9 cellular contexts compared by ENCODE assay signal in the genomic region with DNA sequence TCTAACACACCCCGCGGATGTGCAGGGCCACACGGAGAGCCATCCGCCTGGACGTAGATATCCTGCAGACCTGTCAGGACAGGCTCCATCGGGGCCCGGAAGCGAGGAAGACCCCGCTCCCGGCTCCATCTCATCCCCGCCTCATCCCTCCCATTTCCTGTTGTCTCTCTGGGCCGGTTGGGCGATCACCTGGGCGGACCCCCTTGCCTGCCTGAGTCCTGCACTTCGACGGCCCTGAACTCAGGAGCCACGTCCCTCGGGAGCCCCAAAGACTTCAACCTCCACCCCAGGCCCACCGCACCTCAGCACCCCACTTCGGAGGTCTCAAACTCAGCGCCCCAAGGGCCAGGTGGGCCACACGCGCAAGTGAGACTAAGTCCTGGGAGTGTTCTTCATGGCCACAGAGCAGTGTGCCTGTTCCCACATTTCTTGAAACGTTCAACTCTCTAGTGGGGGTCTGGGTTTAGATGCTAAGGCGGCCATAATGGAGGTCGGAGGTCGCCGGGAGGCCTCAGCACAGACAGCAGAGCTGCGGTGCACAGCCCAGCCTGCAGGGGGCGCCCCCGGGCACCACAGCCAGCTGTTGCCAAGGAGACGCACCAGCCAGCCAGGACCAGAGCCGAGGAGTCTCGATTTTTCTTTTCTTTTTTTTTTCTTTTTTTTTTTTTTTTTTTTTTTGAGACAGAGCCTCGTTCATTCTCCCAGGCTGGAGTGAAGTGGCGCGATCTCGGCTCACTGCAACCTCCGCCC. TPM values are rescaled to one million over a fixed set of nuclear protein-coding genes. Genes with fewer than 3 reads are reported as not detected.
DNase-seq lines count a peak whose midpoint lies in the region; ATAC-seq and TF ChIP-seq lines count a peak whose summit lies in the region.
"Had no signal": no experiment of that assay in that cellular context is flagged by ENCODE, and none has a peak within 500 bp of the region (broad histone marks: within the 10 kb centered on the region; RNA-seq: fewer than 3 reads in every experiment).

No MANE protein-coding gene starts in this region.

- no peak for TF ChIP-seq POLR2A in thyroid gland (IDR thresholded peaks at IDR 0.05)

- H3K4me3 ChIP-seq in GM12864 (ENCODE audit: low read depth, low read length) (no peak overlapping the region), thyroid gland (replicated peaks in 1 of 3) (no peak overlapping the region)

- peak; percentile 78 for TF ChIP-seq CTCF in GM12864 (IDR thresholded peaks at IDR 0.05; ENCODE audit: low read depth, low read length, missing control alignments)
- peak in 3 of 6 experiments; percentile 10 to 21 (median 15) for TF ChIP-seq CTCF in thyroid gland (IDR thresholded peaks at IDR 0.05)

- no peaks in the 10 kb centered on the region for H3K9me3 ChIP-seq in thyroid gland

- H3K27ac Mint-ChIP-seq in activated T-cell treated with anti-CD3 and anti-CD28 coated beads, Interleukin-2, amount 50 U/mL, for 72 hours, result no peak overlapping the region
- H3K27ac Mint-ChIP-seq: activated B cell treated with CpG ODN at 0.5 μM for 24 hours had no signal

- intact Hi-C loops in thyroid gland (cut with DNase I), result no loop called here

- no peak for DNase-seq in GM12864 (ENCODE audit: low read depth)
- DNase-seq in NCI-H69 (lab: John Stamatoyannopoulos, UW), result peak; percentile 45
- peak; percentile 60 to 72 for DNase-seq in activated T-cell treated with anti-CD3 and anti-CD28 coated beads, Interleukin-2, amount 50 U/mL, for 72 hours
- DNase-seq in hepatic stellate cell (ENCODE audit: low spot score), result peak; percentile 89
- DNase-seq in stimulated activated CD8-positive, alpha-beta memory T cell treated with anti-CD3 and anti-CD28 coated beads, Interleukin-15, amount 100 ng/mL, for 24 hours (ENCODE audit: low read depth), result peak; percentile 26
- DNase-seq in thyroid gland, result no peak
- DNase-seq in LoVo (ENCODE audit: low spot score), result no peak
- DNase-seq: activated B cell treated with CpG ODN at 0.5 μM for 24 hours had no signal

- no peaks in the 10 kb centered on the region for H3K36me3 Mint-ChIP-seq in activated T-cell treated with anti-CD3 and anti-CD28 coated beads, Interleukin-2, amount 50 U/mL, for 72 hours (ENCODE audit: insufficient read depth in 2 of 2)

- H3K27me3 ChIP-seq in thyroid gland, result no peaks in the 10 kb centered on the region

- no peaks in the 10 kb centered on the region for H3K9me3 Mint-ChIP-seq in activated T-cell treated with anti-CD3 and anti-CD28 coated beads, Interleukin-2, amount 50 U/mL, for 72 hours
- H3K9me3 Mint-ChIP-seq: activated B cell treated with CpG ODN at 0.5 μM for 24 hours had no signal

- WGBS in thyroid gland, 2 donors, result 87% methylated on average over 29 to 35 of the region's 39 CpGs

- ATAC-seq in activated T-cell treated with anti-CD3 and anti-CD28 coated beads, Interleukin-2, amount 50 U/mL, for 72 hours (replicated peaks in 1 of 2), result peak; percentile 32 to 52
- no peak for ATAC-seq in GM21381 (IDR thresholded peaks at IDR 0.05; ENCODE audit: unreplicated experiment)

- H3K27me3 Mint-ChIP-seq in activated T-cell treated with anti-CD3 and anti-CD28 coated beads, Interleukin-2, amount 50 U/mL, for 72 hours (ENCODE audit: low read depth), result no peaks in the 10 kb centered on the region
- H3K27me3 Mint-ChIP-seq: activated B cell treated with CpG ODN at 0.5 μM for 24 hours had no signal

- H3K4me3 Mint-ChIP-seq in activated T-cell treated with anti-CD3 and anti-CD28 coated beads, Interleukin-2, amount 50 U/mL, for 72 hours, result no peak overlapping the region
- H3K4me3 Mint-ChIP-seq: activated B cell treated with CpG ODN at 0.5 μM for 24 hours had no signal

- no peak overlapping the region for H3K27ac ChIP-seq in thyroid gland

- no peaks in the 10 kb centered on the region for H3K4me1 Mint-ChIP-seq in activated T-cell treated with anti-CD3 and anti-CD28 coated beads, Interleukin-2, amount 50 U/mL, for 72 hours (ENCODE audit: low read depth)
- H3K4me1 Mint-ChIP-seq: activated B cell treated with CpG ODN at 0.5 μM for 24 hours had no signal

- H3K4me1 ChIP-seq in thyroid gland, result no peaks in the 10 kb centered on the region

- no peaks in the 10 kb centered on the region for H3K36me3 ChIP-seq in thyroid gland

RNA-seq across cellular contexts. Expression of gene FADD, which starts 26.0 kb away (rescaled TPM):
- total RNA-seq in activated T-cell treated with anti-CD3 and anti-CD28 coated beads, Interleukin-2, amount 50 U/mL, for 72 hours, result 10 to 100 TPM; 27.0 to 31.4 TPM
- 10 to 100 TPM; 18.1 to 32.6 (median 21.1) TPM for total RNA-seq in thyroid gland

Comparison
In these comparisons a context has a peak if more than half of its experiments do, and no peak if none do; other contexts are left out.
1. DNase-seq: peak in NCI-H69 (single experiment), activated T-cell treated with anti-CD3 and anti-CD28 coated beads, Interleukin-2, amount 50 U/mL, for 72 hours (2 of 2), hepatic stellate cell (single experiment) and stimulated activated CD8-positive, alpha-beta memory T cell treated with anti-CD3 and anti-CD28 coated beads, Interleukin-15, amount 100 ng/mL, for 24 hours (single experiment); none in GM12864 (single experiment), thyroid gland (0 of 2) and LoVo (single experiment).